In genomic region chr11:34356918-34357645, GRCh38 we compare ENCODE assay signal across 8 cellular contexts. TPM values are rescaled to one million over a fixed set of nuclear protein-coding genes. Genes with fewer than 3 reads are reported as not detected.
DNase-seq lines count a peak whose midpoint lies in the region; ATAC-seq lines count a peak whose summit lies in the region.

No MANE protein-coding gene starts in this region.

- ATAC-seq in CD4-positive, CD25-positive, alpha-beta regulatory T cell (ENCODE audit: low read depth in 2 of 2) = peak; percentile 16 to 17
- ATAC-seq in GM21423 (IDR thresholded peaks at IDR 0.05; ENCODE audit: unreplicated experiment) = peak; percentile 23

- no peak overlapping the region for H3K27ac Mint-ChIP-seq in CD4-positive, CD25-positive, alpha-beta regulatory T cell
- H3K27ac Mint-ChIP-seq in activated CD4-positive, alpha-beta memory T cell treated with anti-CD3 and anti-CD28 coated beads for 36 hours = no peak overlapping the region

- peaks cover 34% of the 10 kb centered on the region for H3K4me1 ChIP-seq in CD4-positive, CD25-positive, alpha-beta regulatory T cell (ENCODE audit: control insufficient read depth, insufficient read depth, low read length, poor library complexity, severe bottlenecking)

- peak overlapping the region; percentile 1 for H3K27ac ChIP-seq in CD4-positive, CD25-positive, alpha-beta regulatory T cell (ENCODE audit: insufficient read depth, low read length, poor library complexity, severe bottlenecking)

- POLR2A ChIA-PET in activated CD4-positive, alpha-beta memory T cell treated with anti-CD3 and anti-CD28 coated beads for 36 hours (lab: Charles Lee) = interaction anchor here (0.6 to 1.9 kb wide), 8 partner anchors 9 to 252 kb away, joined by 3 to 10 read pairs (median 4); partner anchors contain the start of gene NAT10

- intact Hi-C loops in activated CD4-positive, alpha-beta memory T cell treated with anti-CD3 and anti-CD28 coated beads for 36 hours (cut with micrococcal nuclease) = loop anchor here (1.0 to 5.0 kb wide), 2 partner anchors 22 to 555 kb away; no protein-coding TSS in a partner anchor

- peaks cover 6 to 19% (median 11%) of the 10 kb centered on the region in 4 donors for H3K4me1 Mint-ChIP-seq in CD4-positive, CD25-positive, alpha-beta regulatory T cell
- H3K4me1 Mint-ChIP-seq in activated CD4-positive, alpha-beta memory T cell treated with anti-CD3 and anti-CD28 coated beads for 36 hours (ENCODE audit: low read depth) = peaks cover 28% of the 10 kb centered on the region

- CTCF ChIA-PET in activated CD4-positive, alpha-beta memory T cell treated with anti-CD3 and anti-CD28 coated beads for 36 hours (lab: Charles Lee) = interaction anchor here (0.6 to 7.1 kb wide), 14 partner anchors 8 to 369 kb away, joined by 3 to 167 read pairs (median 4); partner anchors contain the start of genes CAT and NAT10

- no peaks in the 10 kb centered on the region for H3K36me3 Mint-ChIP-seq in CD4-positive, CD25-positive, alpha-beta regulatory T cell
- peaks cover 1% of the 10 kb centered on the region for H3K36me3 Mint-ChIP-seq in activated CD4-positive, alpha-beta memory T cell treated with anti-CD3 and anti-CD28 coated beads for 36 hours

- no peaks in the 10 kb centered on the region for H3K9me3 ChIP-seq in CD4-positive, CD25-positive, alpha-beta regulatory T cell (ENCODE audit: control insufficient read depth in 2 of 2, low read length in 2 of 2)

- peak; percentile 19 to 51 (median 51) for DNase-seq in CD4-positive, CD25-positive, alpha-beta regulatory T cell
- DNase-seq in NCI-H1092 (lab: John Stamatoyannopoulos, UW) = peak; percentile 48
- peak; percentile 59 for DNase-seq in activated CD4-positive, alpha-beta memory T cell treated with anti-CD3 and anti-CD28 coated beads for 36 hours
- DNase-seq in effector CD4-positive, alpha-beta T cell = peak; percentile 42
- DNase-seq in lung microvascular endothelial cell (ENCODE audit: low read depth in 2 of 2) = peak; percentile 39 to 62
- peak in 2 of 3 experiments; percentile 33 to 43 for DNase-seq in stimulated activated CD4-positive, alpha-beta T cell treated with anti-CD3 and anti-CD28 coated beads, TNF-alpha, amount 100 ng/mL, for 4 hours (ENCODE audit: low read depth in 3 of 3)
- DNase-seq in NCI-H2107 treated with DMSO at 0.1 percent for 48 hours (lab: John Stamatoyannopoulos, UW; ENCODE audit: unreplicated experiment) = no peak

- H3K27me3 ChIP-seq in CD4-positive, CD25-positive, alpha-beta regulatory T cell (ENCODE audit: control insufficient read depth, insufficient read depth, low read length) = peaks cover 24% of the 10 kb centered on the region

- peaks cover 54% of the 10 kb centered on the region for H3K27me3 Mint-ChIP-seq in CD4-positive, CD25-positive, alpha-beta regulatory T cell
- peaks cover 31% of the 10 kb centered on the region for H3K27me3 Mint-ChIP-seq in activated CD4-positive, alpha-beta memory T cell treated with anti-CD3 and anti-CD28 coated beads for 36 hours

- H3K4me3 Mint-ChIP-seq in CD4-positive, CD25-positive, alpha-beta regulatory T cell = peak overlapping the region; percentile 78 to 93 (median 88)
- H3K4me3 Mint-ChIP-seq in activated CD4-positive, alpha-beta memory T cell treated with anti-CD3 and anti-CD28 coated beads for 36 hours = peak overlapping the region; percentile 77

- H3K4me3 ChIP-seq in CD4-positive, CD25-positive, alpha-beta regulatory T cell (ENCODE audit: low read depth, low read length) = no peak overlapping the region

- H3K36me3 ChIP-seq in CD4-positive, CD25-positive, alpha-beta regulatory T cell (ENCODE audit: control insufficient read depth, insufficient read depth, low read length) = no peaks in the 10 kb centered on the region

- H3K9me3 Mint-ChIP-seq in CD4-positive, CD25-positive, alpha-beta regulatory T cell = peaks cover 0 to 3% (median 0%) of the 10 kb centered on the region in 7 donors
- no peaks in the 10 kb centered on the region for H3K9me3 Mint-ChIP-seq in activated CD4-positive, alpha-beta memory T cell treated with anti-CD3 and anti-CD28 coated beads for 36 hours

RNA-seq across cellular contexts. Expression of gene ABTB2, which starts 0.7 kb away (rescaled TPM):
- 0.89 TPM for total RNA-seq in CD4-positive, CD25-positive, alpha-beta regulatory T cell
- polyA plus RNA-seq in CD4-positive, CD25-positive, alpha-beta regulatory T cell = under 1 TPM in 2 of 4 donors, not detected in 2; 0.12 to 0.13 TPM
- total RNA-seq in activated CD4-positive, alpha-beta memory T cell treated with anti-CD3 and anti-CD28 coated beads for 36 hours = 1 to 10 TPM; 1.8 to 1.9 TPM
- under 0.01 and 0.20 TPM in 2 replicates for total RNA-seq in lung microvascular endothelial cell
